In genomic region chr5:20523099-20523498, GRCh38 we compare ENCODE assay signal across 15 cellular contexts.
DNase-seq lines count a peak whose midpoint lies in the region; ATAC-seq, FAIRE-seq and TF ChIP-seq lines count a peak whose summit lies in the region.
"Had no signal": no experiment of that assay in that cellular context is flagged by ENCODE, and none has a peak within 500 bp of the region (broad histone marks: within the 10 kb centered on the region; RNA-seq: fewer than 3 reads in every experiment).

No MANE protein-coding gene starts in this region.

- no peak for TF ChIP-seq RAD21 in HepG2 (CRISPR knock-in tag; IDR thresholded peaks at IDR 0.05)

- H4K20me1 ChIP-seq in HepG2 (ENCODE audit: insufficient read depth, low read length): no peaks in the 10 kb centered on the region
- no peaks in the 10 kb centered on the region for H4K20me1 ChIP-seq in hepatocyte (ENCODE audit: insufficient read depth, poor library complexity, severe bottlenecking)

- POLR2A ChIA-PET in HepG2 (lab: Yijun Ruan, JAX): no interaction called here

- CTCF ChIA-PET in HepG2 (lab: Yijun Ruan, JAX; ENCODE audit: low intra/inter-chr PET ratio, low total read pairs): no interaction called here

- FAIRE-seq in HepG2 (lab: Jason Lieb, UNC) (no peak), small intestine (lab: Jason Lieb, UNC) (no peak)
- FAIRE-seq: G401.6, GM12892 had no signal

- in situ Hi-C loops in HepG2 (cut with HindIII; ENCODE audit: extremely low pct_ligation_motif_present, low pct_unique_long_range_greater_than_20kb): no loop called here

- intact Hi-C loops in HepG2 (cut with micrococcal nuclease; ENCODE audit: unreplicated experiment) (no loop called here), right lobe of liver (cut with DNase I) (no loop called here), ovary (cut with DNase I) (no loop called here)

- ATAC-seq in HepG2 (no peak), right lobe of liver (no peak)

- H2AFZ ChIP-seq in HepG2 (ENCODE audit: low read length) (no peak overlapping the region), hepatocyte (no peak overlapping the region)

- no peaks in the 10 kb centered on the region for H3K9me2 ChIP-seq in hepatocyte (replicated peaks; ENCODE audit: insufficient read depth)

- DNase-seq in HepG2 (ENCODE audit: low spot score): no peak
- DNase-seq in right lobe of liver: no peak
- DNase-seq in NCI-H69 (lab: John Stamatoyannopoulos, UW): peak; percentile 4
- DNase-seq in cerebellar cortex (ENCODE audit: low spot score): peak; percentile 73
- DNase-seq in NCI-H2107 treated with DMSO at 0.1 percent for 48 hours (lab: John Stamatoyannopoulos, UW; ENCODE audit: unreplicated experiment): no peak
- no peak for DNase-seq in ovary
- DNase-seq in hepatocyte (ENCODE audit: low spot score): no peak
- DNase-seq in small intestine: no peak
- DNase-seq: Calu3; CD4-positive, alpha-beta T cell; DMS79; GOT3; H9 had no signal

- H3K79me2 ChIP-seq in HepG2 (ENCODE audit: insufficient read depth, low read length): no peaks in the 10 kb centered on the region
- H3K79me2 ChIP-seq in hepatocyte: no peaks in the 10 kb centered on the region

- H3K9ac ChIP-seq in HepG2 (ENCODE audit: insufficient read depth, low read depth, low read length): no peak overlapping the region

- H3K27me3 ChIP-seq in HepG2 (ENCODE audit: control insufficient read depth in 1 of 2, insufficient read depth in 2 of 2, low read length in 2 of 2) (no peaks in the 10 kb centered on the region), right lobe of liver (no peaks in the 10 kb centered on the region), ovary (no peaks in the 10 kb centered on the region), hepatocyte (no peaks in the 10 kb centered on the region), small intestine (ENCODE audit: control insufficient read depth in 2 of 2, insufficient read depth in 2 of 2, low read length in 2 of 2) (no peaks in the 10 kb centered on the region)

- no TSS peak for BruUV-seq in HepG2 (replicated peaks; lab: Mats Ljungman, UMichigan)

- 8% methylated on average over 3 of the region's 3 CpGs for WGBS in HepG2 (ENCODE audit: low lambda C conversion rate)
- WGBS in right lobe of liver (ENCODE audit: insufficient coverage, low coverage, low lambda C conversion rate, missing lambda C conversion rate): 33% methylated on average over 3 of the region's 3 CpGs
- 41 to 51% (median 49%) methylated on average over 3 of the region's 3 CpGs for WGBS in ovary, 3 donors
- WGBS in hepatocyte (ENCODE audit: low lambda C conversion rate, missing lambda C conversion rate): 55% methylated on average over 3 of the region's 3 CpGs
- 47 to 53% (median 49%) methylated on average over 3 of the region's 3 CpGs for WGBS in small intestine, 3 donors

- H3K36me3 ChIP-seq in HepG2 (replicated peaks in 1 of 2; ENCODE audit: control insufficient read depth in 1 of 2, insufficient read depth in 2 of 2, low read length in 2 of 2): no peaks in the 10 kb centered on the region
- no peaks in the 10 kb centered on the region for H3K36me3 ChIP-seq in right lobe of liver
- no peaks in the 10 kb centered on the region for H3K36me3 ChIP-seq in ovary
- H3K36me3 ChIP-seq in hepatocyte (replicated peaks; ENCODE audit: insufficient read depth, low read depth): no peaks in the 10 kb centered on the region
- H3K36me3 ChIP-seq in small intestine (ENCODE audit: control insufficient read depth in 2 of 2, insufficient read depth in 2 of 2, low read length in 2 of 2): no peaks in the 10 kb centered on the region

- TF ChIP-seq CTCF in HepG2 (CRISPR knock-in tag; IDR thresholded peaks at IDR 0.05): no peak
- no peak for TF ChIP-seq CTCF in right lobe of liver (IDR thresholded peaks at IDR 0.05)
- TF ChIP-seq CTCF in ovary (IDR thresholded peaks at IDR 0.05): no peak
- TF ChIP-seq CTCF in hepatocyte (IDR thresholded peaks at IDR 0.05; ENCODE audit: poor library complexity): no peak

- H3K27ac ChIP-seq in HepG2 (ENCODE audit: extremely low read length, insufficient read depth, low read length) (no peak overlapping the region), right lobe of liver (no peak overlapping the region), ovary (no peak overlapping the region), hepatocyte (no peak overlapping the region), small intestine (ENCODE audit: low read depth in 1 of 2, low read length in 1 of 2) (no peak overlapping the region)

- H3K4me2 ChIP-seq in HepG2 (ENCODE audit: low read depth, low read length) (no peak overlapping the region), hepatocyte (no peak overlapping the region)

- H3K4me1 ChIP-seq in HepG2 (ENCODE audit: insufficient read depth, low read length) (no peaks in the 10 kb centered on the region), right lobe of liver (no peaks in the 10 kb centered on the region), ovary (ENCODE audit: insufficient read depth) (no peaks in the 10 kb centered on the region), hepatocyte (ENCODE audit: insufficient read depth) (no peaks in the 10 kb centered on the region), small intestine (ENCODE audit: control insufficient read depth in 2 of 2, insufficient read depth in 1 of 2, low read depth in 1 of 2, low read length in 1 of 2) (no peaks in the 10 kb centered on the region)

- H3K4me3 ChIP-seq in HepG2 (replicated peaks in 1 of 3; ENCODE audit: insufficient read depth in 1 of 3, low read depth in 2 of 3, low read length in 3 of 3) (no peak overlapping the region), right lobe of liver (no peak overlapping the region), ovary (no peak overlapping the region), hepatocyte (no peak overlapping the region), small intestine (ENCODE audit: low read depth in 1 of 2, low read length in 2 of 2) (no peak overlapping the region)

- no peaks in the 10 kb centered on the region for H3K9me3 ChIP-seq in HepG2 (ENCODE audit: low read length)
- no peaks in the 10 kb centered on the region for H3K9me3 ChIP-seq in right lobe of liver
- no peaks in the 10 kb centered on the region for H3K9me3 ChIP-seq in ovary
- H3K9me3 ChIP-seq in hepatocyte (ENCODE audit: low read depth): no peaks in the 10 kb centered on the region
- H3K9me3 ChIP-seq in small intestine (ENCODE audit: control insufficient read depth, low read depth): no peaks in the 10 kb centered on the region

- TF ChIP-seq POLR2A in HepG2 (IDR thresholded peaks at IDR 0.05; ENCODE audit: insufficient read depth in 1 of 2, low read depth in 2 of 2, low read length in 2 of 2) (no peak), right lobe of liver (IDR thresholded peaks at IDR 0.05) (no peak), ovary (IDR thresholded peaks at IDR 0.05) (no peak)

- TF ChIP-seq EP300 in HepG2 (IDR thresholded peaks at IDR 0.05; ENCODE audit: low read depth in 2 of 2, low read length in 2 of 2) (no peak), HepG2 (CRISPR knock-in tag; IDR thresholded peaks at IDR 0.05; ENCODE audit: borderline replicate concordance) (no peak), ovary (IDR thresholded peaks at IDR 0.05) (no peak)

TF ChIP-seq in HepG2, 621 proteins besides CTCF, POLR2A, EP300 and RAD21:
- no peak for TF ChIP-seq ZNF776 (CRISPR knock-in tag; IDR thresholded peaks at IDR 0.05)
- TF ChIP-seq ZNF30 (CRISPR knock-in tag; IDR thresholded peaks at IDR 0.05): no peak
- TF ChIP-seq MAFK (conservative IDR thresholded peaks at IDR 0.05 in 1 of 2, IDR thresholded peaks at IDR 0.05 in 1 of 2; ENCODE audit: low read length in 2 of 2): peak; percentile 59 to 78
- peak; percentile 76 for TF ChIP-seq MAFF (IDR thresholded peaks at IDR 0.05; ENCODE audit: low read depth, low read length)
- no peak for TF ChIP-seq ELF3 (CRISPR knock-in tag; IDR thresholded peaks at IDR 0.05)
- TF ChIP-seq ZNF724P (CRISPR knock-in tag; IDR thresholded peaks at IDR 0.05; ENCODE audit: borderline replicate concordance): no peak
TF ChIP-seq in HepG2: peak in this region for 2.

Comparison
In these comparisons a context has a peak if more than half of its experiments do, and no peak if none do; other contexts are left out.
1. DNase-seq: peak in NCI-H69 (single experiment) and cerebellar cortex (single experiment); none in HepG2 (single experiment), right lobe of liver (0 of 3), NCI-H2107 treated with DMSO at 0.1 percent for 48 hours (single experiment), ovary (0 of 5), hepatocyte (single experiment) and small intestine (single experiment).